In the genomic region with DNA sequence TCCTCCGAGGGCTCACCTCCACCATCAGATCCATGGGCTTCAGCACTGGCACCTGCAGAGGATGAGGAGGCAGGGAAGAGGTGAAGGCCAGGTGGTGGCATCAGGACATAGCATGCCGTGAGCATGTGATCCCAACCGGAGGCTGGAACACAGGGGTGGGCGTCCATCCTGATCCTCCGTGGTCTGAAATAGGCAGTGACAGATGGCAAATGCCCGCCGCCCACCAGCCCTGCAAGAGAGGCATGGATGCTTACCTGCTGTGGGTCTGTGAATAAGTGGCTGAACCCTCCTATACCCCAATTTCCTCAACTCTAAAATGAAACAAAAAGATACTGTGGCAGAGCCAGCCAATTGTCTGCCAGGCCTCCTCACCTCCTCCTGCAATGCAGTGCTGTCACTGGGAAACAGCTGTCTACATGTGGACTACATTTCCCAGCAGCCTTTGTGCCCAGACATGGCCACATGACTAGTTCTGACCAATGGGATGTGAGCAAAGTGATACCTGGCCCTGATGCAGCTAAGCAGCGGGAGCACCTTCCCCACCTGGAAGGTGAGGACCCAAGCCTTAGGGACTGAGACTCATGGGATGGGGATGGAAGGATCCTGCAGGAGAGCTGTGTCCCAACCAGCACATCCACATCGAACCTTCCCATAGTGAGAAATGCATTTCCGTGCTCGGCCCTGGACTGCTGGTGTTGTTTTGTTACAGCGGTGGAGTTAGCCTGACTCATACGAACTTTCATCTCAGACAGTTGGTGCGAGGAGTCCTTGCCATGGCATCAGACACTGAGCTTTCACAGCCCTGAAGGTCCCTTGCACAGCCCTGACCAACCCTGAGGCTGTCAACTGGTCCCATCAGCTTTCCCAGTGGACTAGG, we compare ENCODE assay signal across 8 cellular contexts.
DNase-seq lines count a peak whose midpoint lies in the region; ATAC-seq, FAIRE-seq and TF ChIP-seq lines count a peak whose summit lies in the region.

No MANE protein-coding gene starts in this region.

- H3K23me2 ChIP-seq in H1 (ENCODE audit: low read depth, low read length), result no peaks in the 10 kb centered on the region

- H2AFZ ChIP-seq in H1 (ENCODE audit: low read length) (no peak overlapping the region), smooth muscle cell (ENCODE audit: low read depth) (no peak overlapping the region)

- H2BK120ac ChIP-seq in H1 (replicated peaks; ENCODE audit: low read depth, low read length), result no peak overlapping the region

- TF ChIP-seq CTCF in H1 (IDR thresholded peaks at IDR 0.05; ENCODE audit: control extremely low read depth in 1 of 3, insufficient read depth in 1 of 3, low read depth in 1 of 3, low read length in 3 of 3), result no peak
- no peak for TF ChIP-seq CTCF in psoas muscle (IDR thresholded peaks at IDR 0.05)
- no peak for TF ChIP-seq CTCF in smooth muscle cell (IDR thresholded peaks at IDR 0.05; ENCODE audit: borderline replicate concordance, insufficient read depth, poor library complexity, severe bottlenecking)

- H3K27me3 ChIP-seq in H1 (replicated peaks in 1 of 4; ENCODE audit: control insufficient read depth in 3 of 4, extremely low read depth in 1 of 4, insufficient read depth in 3 of 4, low read length in 3 of 4) (no peaks in the 10 kb centered on the region), psoas muscle (ENCODE audit: insufficient read depth in 3 of 3, low read length in 2 of 3) (peaks cover 0 to 44% (median 6%) of the 10 kb centered on the region in 3 donors), smooth muscle cell (ENCODE audit: low read depth) (no peaks in the 10 kb centered on the region)

- H2BK12ac ChIP-seq in H1 (ENCODE audit: low read depth, low read length), result no peak overlapping the region

- H3K4me3 ChIP-seq in H1 (ENCODE audit: extremely low read depth in 1 of 4, insufficient read depth in 2 of 4, low read depth in 3 of 4, low read length in 4 of 4) (no peak overlapping the region), psoas muscle (no peak overlapping the region), smooth muscle cell (no peak overlapping the region)

- H3K36me3 ChIP-seq in H1 (ENCODE audit: control insufficient read depth in 2 of 4, insufficient read depth in 4 of 4, low read length in 3 of 4) (no peaks in the 10 kb centered on the region), psoas muscle (ENCODE audit: insufficient read depth in 1 of 2, low read depth in 1 of 2) (no peaks in the 10 kb centered on the region), smooth muscle cell (ENCODE audit: low read depth) (no peaks in the 10 kb centered on the region)

- peak overlapping the region; percentile 9 for H4K91ac ChIP-seq in H1 (replicated peaks; ENCODE audit: insufficient read length, low read length)

- H3K18ac ChIP-seq in H1 (ENCODE audit: extremely low read depth, low read length), result no peak overlapping the region

- no peaks in the 10 kb centered on the region for H3K9me3 ChIP-seq in H1 (ENCODE audit: insufficient read depth in 2 of 2, low read depth in 1 of 2, low read length in 1 of 2)
- H3K9me3 ChIP-seq in psoas muscle, result no peaks in the 10 kb centered on the region
- H3K9me3 ChIP-seq in smooth muscle cell (replicated peaks; ENCODE audit: low read depth), result no peaks in the 10 kb centered on the region

- TF ChIP-seq EP300 in H1 (IDR thresholded peaks at IDR 0.05; ENCODE audit: borderline replicate concordance in 1 of 2, low read depth in 2 of 2, low read length in 2 of 2), result no peak

- H3K79me2 ChIP-seq in H1 (ENCODE audit: control insufficient read depth in 1 of 2, insufficient read depth in 2 of 2, low read length in 2 of 2) (no peaks in the 10 kb centered on the region), smooth muscle cell (ENCODE audit: low read depth) (no peaks in the 10 kb centered on the region)

- H3K27ac ChIP-seq in H1 (ENCODE audit: low read depth, low read length) (no peak overlapping the region), psoas muscle (no peak overlapping the region), smooth muscle cell (ENCODE audit: low read depth) (no peak overlapping the region)

- peak; percentile 94 for FAIRE-seq in H1 (lab: Jason Lieb, UNC)

- no peak overlapping the region for H3K14ac ChIP-seq in H1 (ENCODE audit: insufficient read length)

- H4K5ac ChIP-seq in H1 (ENCODE audit: insufficient read length, low read depth, low read length), result no peak overlapping the region

- ATAC-seq in HG02571 (IDR thresholded peaks at IDR 0.05; ENCODE audit: unreplicated experiment) (peak; percentile 51), psoas muscle (peak; percentile 37 to 57 (median 55))

- H4K20me1 ChIP-seq in H1 (replicated peaks in 1 of 2; ENCODE audit: control insufficient read depth in 1 of 2, insufficient read depth in 2 of 2, low read length in 2 of 2) (peaks cover 0 to 10% of the 10 kb centered on the region in 2 experiments), smooth muscle cell (ENCODE audit: low read depth) (no peaks in the 10 kb centered on the region)

- intact Hi-C loops in psoas muscle (cut with DNase I), result no loop called here

- H3K79me1 ChIP-seq in H1 (ENCODE audit: low read depth, low read length), result no peaks in the 10 kb centered on the region

- no peak for TF ChIP-seq POLR2A in H1 (IDR thresholded peaks at IDR 0.05; ENCODE audit: control extremely low read depth in 1 of 2, low read depth in 2 of 2, low read length in 2 of 2)

- H2BK15ac ChIP-seq in H1 (ENCODE audit: low read length), result no peak overlapping the region

- peak; percentile 4 for DNase-seq in activated T-cell treated with anti-CD3 and anti-CD28 coated beads for 48 hours (ENCODE audit: low read depth)
- DNase-seq in activated T-cell treated with anti-CD3 and anti-CD28 coated beads, Interleukin-2, amount 50 U/mL, for 1 hour, result no peak
- peak; percentile 6 for DNase-seq in NCI-H774 (lab: John Stamatoyannopoulos, UW)
- no peak for DNase-seq in H1 (ENCODE audit: low read depth in 1 of 2, low spot score in 2 of 2)
- DNase-seq in psoas muscle, result peak in 1 of 2 donors; percentile 10
- no peak for DNase-seq in midbrain (lab: John Stamatoyannopoulos, UW)
- no peak for DNase-seq in smooth muscle cell (lab: John Stamatoyannopoulos, UW; ENCODE audit: unreplicated experiment)

- no peak overlapping the region for H2BK5ac ChIP-seq in H1 (ENCODE audit: low read depth, low read length)

- no peaks in the 10 kb centered on the region for H3F3A ChIP-seq in smooth muscle cell (ENCODE audit: low read depth)

- no peak for TF ChIP-seq RAD21 in H1 (IDR thresholded peaks at IDR 0.05 in 1 of 2, conservative IDR thresholded peaks at IDR 0.05 in 1 of 2; ENCODE audit: low read depth in 2 of 2, low read length in 2 of 2)

- CTCF ChIA-PET in H1 (lab: Charles Lee; ENCODE audit: partially characterized antibody), result interaction anchor here (0.9 to 8.1 kb wide), 6 partner anchors 9 to 285 kb away, joined by 3 to 46 read pairs (median 6); no protein-coding TSS in a partner anchor

- peaks cover 0 to 7% (median 2%) of the 10 kb centered on the region in 4 experiments; a peak in 3 of 7 replicates for H3K4me1 ChIP-seq in H1 (replicated peaks in 1 of 4; ENCODE audit: control insufficient read depth in 3 of 4, insufficient read depth in 4 of 4, low read length in 3 of 4)
- H3K4me1 ChIP-seq in psoas muscle, result no peaks in the 10 kb centered on the region
- H3K4me1 ChIP-seq in smooth muscle cell (ENCODE audit: low read depth), result no peaks in the 10 kb centered on the region

- H3K23ac ChIP-seq in H1 (ENCODE audit: insufficient read length), result no peak overlapping the region

- H3K56ac ChIP-seq in H1 (replicated peaks; ENCODE audit: insufficient read length, low read depth, low read length), result no peak overlapping the region

- H3K9ac ChIP-seq in H1 (replicated peaks in 1 of 4; ENCODE audit: extremely low read depth in 1 of 4, low read depth in 3 of 4, low read length in 3 of 4), result no peak overlapping the region
- no peak overlapping the region for H3K9ac ChIP-seq in smooth muscle cell (ENCODE audit: low read depth)

- H3K4me2 ChIP-seq in H1 (ENCODE audit: insufficient read depth in 1 of 2, low read depth in 2 of 2, low read length in 2 of 2) (no peak overlapping the region), smooth muscle cell (no peak overlapping the region)

- H2AK5ac ChIP-seq in H1 (ENCODE audit: low read depth, low read length), result no peak overlapping the region

- POLR2A ChIA-PET in H1 (lab: Charles Lee; ENCODE audit: partially characterized antibody), result no interaction called here

- no peak overlapping the region for H2BK20ac ChIP-seq in H1 (ENCODE audit: low read length)

- no peak overlapping the region for H3K4ac ChIP-seq in H1 (replicated peaks; ENCODE audit: insufficient read length, low read depth, low read length)

- 84% methylated on average over 14 of the region's 14 CpGs; no CpG with 5 or more reads in 1 of the 2 experiments for WGBS in H1 (ENCODE audit: extremely low coverage in 1 of 2, insufficient coverage in 1 of 2, insufficient read length in 1 of 2, insufficient replicate concordance in 2 of 2, low coverage in 1 of 2, low lambda C conversion rate in 2 of 2, missing lambda C conversion rate in 1 of 2), 2 experiments
- WGBS in psoas muscle, 3 donors, result 73 to 79% (median 74%) methylated on average over 14 of the region's 14 CpGs
- WGBS in smooth muscle cell (ENCODE audit: low lambda C conversion rate), result 92% methylated on average over 14 of the region's 14 CpGs

- no peak overlapping the region for H4K8ac ChIP-seq in H1 (ENCODE audit: extremely low read depth, insufficient read depth, low read length)

TF ChIP-seq in H1, 55 proteins besides CTCF, POLR2A, EP300 and RAD21 (continues in another document):
- TF ChIP-seq CREB1 (IDR thresholded peaks at IDR 0.05) (0 out of 2 replicates have a peak, but pooled peaks have one; percentile 29), EZH2 (IDR thresholded peaks at IDR 0.05; ENCODE audit: low read depth, low read length, severe bottlenecking) (no peak), SIX5 (IDR thresholded peaks at IDR 0.05; ENCODE audit: low read depth, low read length) (peak; percentile 81), SP1 (IDR thresholded peaks at IDR 0.05; ENCODE audit: low read depth, low read length) (peak; percentile 72; the same call in 1 of the 2 replicates), SIN3A (conservative IDR thresholded peaks at IDR 0.05 in 1 of 2, IDR thresholded peaks at IDR 0.05 in 1 of 2; ENCODE audit: low read depth in 1 of 2, low read length in 2 of 2) (peak in 1 of 2 experiments; percentile 71; a peak in 2 of 4 replicates)
- TF ChIP-seq, protein P1, sequence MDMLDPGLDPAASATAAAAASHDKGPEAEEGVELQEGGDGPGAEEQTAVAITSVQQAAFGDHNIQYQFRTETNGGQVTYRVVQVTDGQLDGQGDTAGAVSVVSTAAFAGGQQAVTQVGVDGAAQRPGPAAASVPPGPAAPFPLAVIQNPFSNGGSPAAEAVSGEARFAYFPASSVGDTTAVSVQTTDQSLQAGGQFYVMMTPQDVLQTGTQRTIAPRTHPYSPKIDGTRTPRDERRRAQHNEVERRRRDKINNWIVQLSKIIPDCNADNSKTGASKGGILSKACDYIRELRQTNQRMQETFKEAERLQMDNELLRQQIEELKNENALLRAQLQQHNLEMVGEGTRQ (IDR thresholded peaks at IDR 0.05; ENCODE audit: low read length), result peak; percentile 93

Comparison
In these comparisons a context has a peak if more than half of its experiments do, and no peak if none do; other contexts are left out.
1. DNase-seq: peak in activated T-cell treated with anti-CD3 and anti-CD28 coated beads for 48 hours (single experiment) and NCI-H774 (single experiment); none in activated T-cell treated with anti-CD3 and anti-CD28 coated beads, Interleukin-2, amount 50 U/mL, for 1 hour (single experiment), H1 (0 of 2), midbrain (single experiment) and smooth muscle cell (single experiment).